ENCODE assay signal across 3 cellular contexts in genomic region chr17:50804749-50805475, GRCh38. TPM values are rescaled to one million over a fixed set of nuclear protein-coding genes. Genes with fewer than 3 reads are reported as not detected.
"Had no signal": no experiment of that assay in that cellular context is flagged by ENCODE, and none has a peak within 500 bp of the region (broad histone marks: within the 10 kb centered on the region; RNA-seq: fewer than 3 reads in every experiment).

No MANE protein-coding gene starts in this region.

RNA-seq across cellular contexts. Expression of gene WFIKKN2, which starts 30.5 kb away (rescaled TPM):
- total RNA-seq: GM23248, HT-29 had no signal
- polyA plus RNA-seq: GM23248 had no signal

RNA-seq across cellular contexts. Expression of gene ANKRD40CL, which starts 37.6 kb away (rescaled TPM):
- total RNA-seq: GM23248, H9 had no signal
- polyA plus RNA-seq: GM23248 had no signal
